In the genomic region with DNA sequence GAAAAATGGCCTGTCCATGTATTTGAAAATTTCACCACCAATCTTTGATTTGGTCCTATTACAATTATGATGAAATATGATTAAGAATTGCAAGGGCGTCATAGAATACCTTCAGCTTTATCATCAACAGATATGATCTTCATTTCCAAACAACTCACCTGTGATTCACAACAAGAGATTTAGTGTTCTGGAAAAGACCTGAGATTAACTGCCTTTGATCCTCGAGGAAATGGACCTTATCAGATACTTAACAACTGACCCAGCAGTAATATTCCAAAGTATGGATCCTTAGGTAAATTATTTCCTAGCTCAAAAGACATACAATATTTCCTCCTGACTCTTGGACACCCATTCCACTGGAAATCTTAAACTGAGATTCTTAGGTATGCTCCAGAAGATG, we compare ENCODE assay signal across 26 cellular contexts. TPM values are rescaled to one million over a fixed set of nuclear protein-coding genes. Genes with fewer than 3 reads are reported as not detected.
DNase-seq lines count a peak whose midpoint lies in the region; ATAC-seq, FAIRE-seq and TF ChIP-seq lines count a peak whose summit lies in the region.
"Had no signal": no experiment of that assay in that cellular context is flagged by ENCODE, and none has a peak within 500 bp of the region (broad histone marks: within the 10 kb centered on the region; RNA-seq: fewer than 3 reads in every experiment).

No MANE protein-coding gene starts in this region.

- no peak overlapping the region for H3K27ac Mint-ChIP-seq in MCF 10A (ENCODE audit: low read depth, unreplicated experiment)
- no peak overlapping the region for H3K27ac Mint-ChIP-seq in neural progenitor cell
- H3K27ac Mint-ChIP-seq: CD14-positive monocyte; CD4-positive, alpha-beta T cell had no signal

- 100% methylated on average over 2 of the region's 2 CpGs for WGBS in mammary epithelial cell (ENCODE audit: low coverage, missing lambda C conversion rate)
- WGBS in small intestine, 3 donors = 25 to 45% (median 35%) methylated on average over 2 of the region's 2 CpGs

- H3K79me2 ChIP-seq in mammary epithelial cell (ENCODE audit: insufficient read depth, low read length) = no peaks in the 10 kb centered on the region
- no peaks in the 10 kb centered on the region for H3K79me2 ChIP-seq in PC-9 (ENCODE audit: low read depth)
- H3K79me2 ChIP-seq in neural progenitor cell (ENCODE audit: low read depth) = no peaks in the 10 kb centered on the region

- intact Hi-C loops in mammary epithelial cell (cut with micrococcal nuclease) (no loop called here), MCF 10A (cut with micrococcal nuclease) (no loop called here), PC-9 (cut with micrococcal nuclease; ENCODE audit: unreplicated experiment) (no loop called here)

- FAIRE-seq in small intestine (lab: Jason Lieb, UNC) = no peak
- FAIRE-seq in frontal cortex (lab: Jason Lieb, UNC) = no peak
- FAIRE-seq: A204.1, D721Med, GM12878, H54 had no signal

- H4K20me1 ChIP-seq in mammary epithelial cell (ENCODE audit: insufficient read depth, low read length) (no peaks in the 10 kb centered on the region), PC-9 (ENCODE audit: insufficient read depth) (no peaks in the 10 kb centered on the region), neural progenitor cell (ENCODE audit: low read depth) (no peaks in the 10 kb centered on the region)
- H4K20me1 ChIP-seq: BLaER1 treated with 17β-estradiol and CSF1 and Interleukin-3, amounts not matched to agents 10 nM and 100 nM had no signal

- dilution Hi-C loops in mammary epithelial cell (cut with HindIII; ENCODE audit: low sequenced_read_pairs) = no loop called here

- in situ Hi-C loops in mammary epithelial cell (cut with MboI; ENCODE audit: low sequenced_read_pairs in 2 of 2) = loop anchor here in 1 of 2 donors (5.0 to 10.0 kb wide), 3 partner anchors 52 to 330 kb away; a partner anchor contains a TSS

- no peak overlapping the region for H3K27ac ChIP-seq in mammary epithelial cell (ENCODE audit: insufficient read depth, low read depth, low read length)
- peak overlapping the region; percentile 71 for H3K27ac ChIP-seq in PC-9
- H3K27ac ChIP-seq in small intestine (ENCODE audit: low read depth in 1 of 2, low read length in 1 of 2) = peak overlapping the region in 1 of 2 donors; percentile 73
- no peak overlapping the region for H3K27ac ChIP-seq in neural progenitor cell
- H3K27ac ChIP-seq: 22Rv1; BLaER1 treated with 17β-estradiol and CSF1 and Interleukin-3, amounts not matched to agents 10 nM and 100 nM had no signal

- H3K27me3 ChIP-seq in mammary epithelial cell (ENCODE audit: insufficient read depth, low read length) (peaks cover 5% of the 10 kb centered on the region), PC-9 (ENCODE audit: insufficient read depth, low read depth) (no peaks in the 10 kb centered on the region), small intestine (ENCODE audit: control insufficient read depth in 2 of 2, insufficient read depth in 2 of 2, low read length in 2 of 2) (no peaks in the 10 kb centered on the region), neural progenitor cell (peaks cover 55% of the 10 kb centered on the region)
- H3K27me3 ChIP-seq: BE2C; BLaER1 treated with 17β-estradiol and CSF1 and Interleukin-3, amounts not matched to agents 10 nM and 100 nM had no signal

- BruUV-seq in mammary epithelial cell (replicated peaks; lab: Mats Ljungman, UMichigan) (no TSS peak), MCF 10A (replicated peaks; lab: Mats Ljungman, UMichigan) (no TSS peak), PC-9 (replicated peaks; lab: Mats Ljungman, UMichigan) (no TSS peak)

- peaks cover 6% of the 10 kb centered on the region for H3K36me3 Mint-ChIP-seq in MCF 10A (ENCODE audit: insufficient read depth, unreplicated experiment)
- H3K36me3 Mint-ChIP-seq in neural progenitor cell = no peaks in the 10 kb centered on the region
- H3K36me3 Mint-ChIP-seq: CD14-positive monocyte had no signal

- H3K9ac ChIP-seq in mammary epithelial cell (ENCODE audit: insufficient read depth, low read length) (no peak overlapping the region), neural progenitor cell (no peak overlapping the region)
- H3K9ac ChIP-seq: BLaER1 treated with 17β-estradiol and CSF1 and Interleukin-3, amounts not matched to agents 10 nM and 100 nM had no signal

- H3K4me3 ChIP-seq in mammary epithelial cell (replicated peaks in 1 of 3; ENCODE audit: insufficient read depth in 1 of 3, low read depth in 2 of 3, low read length in 3 of 3) = no peak overlapping the region
- no peak overlapping the region for H3K4me3 ChIP-seq in PC-9
- H3K4me3 ChIP-seq in small intestine (ENCODE audit: low read depth in 1 of 2, low read length in 2 of 2) = no peak overlapping the region
- H3K4me3 ChIP-seq in neural progenitor cell = no peak overlapping the region
- H3K4me3 ChIP-seq: BLaER1 treated with 17β-estradiol and CSF1 and Interleukin-3, amounts not matched to agents 10 nM and 100 nM; GM12878 had no signal

- H3K4me3 Mint-ChIP-seq in MCF 10A (ENCODE audit: unreplicated experiment) (no peak overlapping the region), neural progenitor cell (no peak overlapping the region)
- H3K4me3 Mint-ChIP-seq: CD14-positive monocyte; CD4-positive, alpha-beta T cell had no signal

- H3F3A ChIP-seq in PC-9 (ENCODE audit: insufficient read depth, low read depth) (peaks cover 12% of the 10 kb centered on the region; the same call in 1 of the 2 replicates), neural progenitor cell (ENCODE audit: low read depth) (peaks cover 4% of the 10 kb centered on the region)

- no peaks in the 10 kb centered on the region for H3K9me2 ChIP-seq in PC-9 (ENCODE audit: insufficient read depth)

- TF ChIP-seq CTCF in mammary epithelial cell (conservative IDR thresholded peaks at IDR 0.05 in 1 of 2, IDR thresholded peaks at IDR 0.05 in 1 of 2; ENCODE audit: extremely low read depth in 1 of 2, insufficient read depth in 1 of 2, low read depth in 1 of 2, low read length in 2 of 2) (no peak), MCF 10A (IDR thresholded peaks at IDR 0.05; ENCODE audit: unreplicated experiment) (no peak), PC-9 (conservative IDR thresholded peaks at IDR 0.05) (no peak), neural progenitor cell (IDR thresholded peaks at IDR 0.05) (no peak)

- H3K36me3 ChIP-seq in mammary epithelial cell (ENCODE audit: insufficient read depth, low read length) (no peaks in the 10 kb centered on the region), PC-9 (ENCODE audit: low read depth) (no peaks in the 10 kb centered on the region), small intestine (ENCODE audit: control insufficient read depth in 2 of 2, insufficient read depth in 2 of 2, low read length in 2 of 2) (no peaks in the 10 kb centered on the region), neural progenitor cell (no peaks in the 10 kb centered on the region)
- H3K36me3 ChIP-seq: BE2C; BLaER1 treated with 17β-estradiol and CSF1 and Interleukin-3, amounts not matched to agents 10 nM and 100 nM had no signal

- H3K27me3 Mint-ChIP-seq in MCF 10A (ENCODE audit: insufficient read depth, unreplicated experiment) = peaks cover 35% of the 10 kb centered on the region
- H3K27me3 Mint-ChIP-seq in neural progenitor cell (ENCODE audit: insufficient read depth, low read depth) = peaks cover 7% of the 10 kb centered on the region
- H3K27me3 Mint-ChIP-seq: CD4-positive, alpha-beta T cell had no signal

- H3K9me3 Mint-ChIP-seq in MCF 10A (ENCODE audit: unreplicated experiment) (no peaks in the 10 kb centered on the region), neural progenitor cell (no peaks in the 10 kb centered on the region)
- H3K9me3 Mint-ChIP-seq: CD4-positive, alpha-beta T cell; CD8-positive, alpha-beta memory T cell had no signal

- H3K4me1 Mint-ChIP-seq in MCF 10A (ENCODE audit: insufficient read depth, unreplicated experiment) (no peaks in the 10 kb centered on the region), neural progenitor cell (peaks cover 11% of the 10 kb centered on the region)

- H3K9me3 ChIP-seq in mammary epithelial cell (replicated peaks; ENCODE audit: insufficient read depth, low read length) (no peaks in the 10 kb centered on the region), PC-9 (ENCODE audit: insufficient read depth, low read depth) (peaks cover 3% of the 10 kb centered on the region; the same call in 1 of the 2 replicates), small intestine (ENCODE audit: control insufficient read depth, low read depth) (no peaks in the 10 kb centered on the region), neural progenitor cell (ENCODE audit: low read depth) (no peaks in the 10 kb centered on the region)
- H3K9me3 ChIP-seq: BE2C; BLaER1 treated with 17β-estradiol and CSF1 and Interleukin-3, amounts not matched to agents 10 nM and 100 nM had no signal

- CTCF ChIA-PET in mammary epithelial cell (lab: Charles Lee; ENCODE audit: low non-redundant PET) = interaction anchor here (0.6 to 1.2 kb wide), 3 partner anchors 12 to 332 kb away, joined by 4 to 6 read pairs (median 6); a partner anchor contains a TSS
- CTCF ChIA-PET in MCF 10A (lab: Yijun Ruan, JAX) = interaction anchor here (0.6 to 7.5 kb wide), 9 partner anchors 9 to 331 kb away, joined by 3 to 75 read pairs (median 4); a partner anchor contains a TSS
- CTCF ChIA-PET in PC-9 (lab: Charles Lee) = interaction anchor here (0.6 to 3.1 kb wide), 5 partner anchors 13 to 331 kb away, joined by 3 to 20 read pairs (median 5); no protein-coding TSS in a partner anchor

- peaks cover 9% of the 10 kb centered on the region for H3K4me1 ChIP-seq in mammary epithelial cell (ENCODE audit: insufficient read depth, low read length)
- H3K4me1 ChIP-seq in PC-9 (replicated peaks; ENCODE audit: insufficient read depth) = peaks cover 50% of the 10 kb centered on the region
- no peaks in the 10 kb centered on the region for H3K4me1 ChIP-seq in small intestine (ENCODE audit: control insufficient read depth in 2 of 2, insufficient read depth in 1 of 2, low read depth in 1 of 2, low read length in 1 of 2)
- H3K4me1 ChIP-seq in neural progenitor cell = peaks cover 3% of the 10 kb centered on the region

- H3K4me2 ChIP-seq in mammary epithelial cell (ENCODE audit: insufficient read depth, low read depth, low read length) (no peak overlapping the region), PC-9 (peak overlapping the region; percentile 41), neural progenitor cell (no peak overlapping the region)
- H3K4me2 ChIP-seq: BLaER1 treated with 17β-estradiol and CSF1 and Interleukin-3, amounts not matched to agents 10 nM and 100 nM had no signal

- no peak for ATAC-seq in GM18511 (IDR thresholded peaks at IDR 0.05; ENCODE audit: unreplicated experiment)
- ATAC-seq: GM12878 had no signal

- peak; percentile 40 for DNase-seq in mammary epithelial cell
- DNase-seq in MCF 10A (ENCODE audit: unreplicated experiment) = no peak
- peak in 1 of 2 experiments; percentile 97 for DNase-seq in PC-9
- DNase-seq in dedifferentiated amniotic fluid mesenchymal stem cell (ENCODE audit: extremely low spot score) = peak; percentile 7
- peak; percentile 94 for DNase-seq in small intestine
- no peak for DNase-seq in frontal cortex (ENCODE audit: low spot score in 2 of 2)
- DNase-seq in neural progenitor cell (ENCODE audit: low spot score) = no peak
- DNase-seq: ACHN; AML-193; BE2C; CD4-positive, alpha-beta T cell; CD8-positive, alpha-beta memory T cell; DMS 273 treated with DMSO at 0.1 percent for 48 hours; DMS79; EL; GDM1; GOT3; HCEC 1CT had no signal

- POLR2A ChIA-PET in MCF 10A (lab: Yijun Ruan, JAX) = interaction anchor here (0.5 to 1.7 kb wide), 4 partner anchors 104 to 627 kb away, joined by 3 to 5 read pairs (median 3); a partner anchor contains a TSS
- POLR2A ChIA-PET in PC-9 (lab: Charles Lee; ENCODE audit: unreplicated experiment) = interaction anchor here (0.6 to 0.9 kb wide), 3 partner anchors 87 to 126 kb away, joined by 3 to 4 read pairs (median 3); no protein-coding TSS in a partner anchor

- H2AFZ ChIP-seq in mammary epithelial cell (ENCODE audit: low read depth, low read length) (no peak overlapping the region), PC-9 (no peak overlapping the region), neural progenitor cell (replicated peaks) (no peak overlapping the region)

RNA-seq across cellular contexts. Expression of a gene that starts 3.5 kb away (rescaled TPM):
- 1 to 10 TPM; 5.0 to 5.8 TPM for total RNA-seq in mammary epithelial cell
- polyA plus RNA-seq in mammary epithelial cell = 1.4 TPM
- 3.0 TPM for polyA minus RNA-seq in mammary epithelial cell
- total RNA-seq in MCF 10A (2022) = 4.7 and 5.8 TPM in 2 replicates
- 38.8 and 52.0 TPM in 2 replicates for total RNA-seq in PC-9 (2021)
- polyA plus RNA-seq in small intestine = 100 to 1,000 TPM; 194 to 316 (median 217) TPM
- 3.7 TPM for total RNA-seq in frontal cortex
- 4.3 and 17.3 TPM in 2 replicates for total RNA-seq in neural progenitor cell (ENCODE audit: low replicate concordance)

RNA-seq across cellular contexts. Expression of a gene that starts 15.4 kb away (rescaled TPM):
- total RNA-seq in mammary epithelial cell (1 to 10 TPM; 2.9 to 6.7 TPM), MCF 10A (2022) (0.70 and 1.4 TPM in 2 replicates), PC-9 (2021) (9.3 and 10.2 TPM in 2 replicates), frontal cortex (18.8 TPM), neural progenitor cell (ENCODE audit: low replicate concordance) (15.6 and 24.2 TPM in 2 replicates)
- polyA plus RNA-seq in mammary epithelial cell (1.6 TPM), small intestine (10 to 100 TPM; 29.4 to 66.2 (median 42.2) TPM)
- not detected for polyA minus RNA-seq in mammary epithelial cell

RNA-seq across cellular contexts. Expression of a gene that starts 32.8 kb away (rescaled TPM):
- 10 to 100 TPM; 29.7 to 45.2 TPM for total RNA-seq in mammary epithelial cell
- 28.3 TPM for polyA plus RNA-seq in mammary epithelial cell
- 36.7 TPM for polyA minus RNA-seq in mammary epithelial cell
- total RNA-seq in MCF 10A (2022) = 49.5 and 52.6 TPM in 2 replicates
- 66.7 and 78.6 TPM in 2 replicates for total RNA-seq in PC-9 (2021)
- polyA plus RNA-seq in small intestine = 10 to 100 TPM; 25.9 to 38.3 (median 32.0) TPM
- 51.0 TPM for total RNA-seq in frontal cortex
- total RNA-seq in neural progenitor cell (ENCODE audit: low replicate concordance) = 22.9 and 49.8 TPM in 2 replicates

RNA-seq across cellular contexts. Expression of a gene that starts 33.0 kb away (rescaled TPM):
- total RNA-seq in mammary epithelial cell (not detected), MCF 10A (2022) (not detected in 2 replicates), PC-9 (2021) (0.52 and 0.63 TPM in 2 replicates), frontal cortex (not detected), neural progenitor cell (ENCODE audit: low replicate concordance) (0.25 TPM in 1 of 2 replicates, not detected in the other)
- polyA plus RNA-seq in mammary epithelial cell (0.20 TPM), small intestine (under 1 TPM in 1 of 3 donors, not detected in 2; 0.28 TPM)
- polyA minus RNA-seq in mammary epithelial cell = not detected
- total RNA-seq: CD4-positive, alpha-beta T cell had no signal
- polyA plus RNA-seq: CD14-positive monocyte; CD8-positive, alpha-beta memory T cell had no signal

RNA-seq across cellular contexts. Expression of a gene that starts 35.2 kb away (rescaled TPM):
- total RNA-seq in mammary epithelial cell (1 to 10 TPM in 1 of 2 donors, not detected in 1; 8.2 TPM), MCF 10A (2022) (not detected in 2 replicates), PC-9 (2021) (not detected in 2 replicates), frontal cortex (4.1 TPM), neural progenitor cell (ENCODE audit: low replicate concordance) (13.8 and 20.8 TPM in 2 replicates)
- polyA plus RNA-seq in mammary epithelial cell (not detected), small intestine (100 to 1,000 TPM in 2 of 3 donors, 1 to 10 TPM in 1; 2.7 to 175 (median 101) TPM)
- polyA minus RNA-seq in mammary epithelial cell = not detected
- total RNA-seq: CD8-positive, alpha-beta memory T cell had no signal
- polyA plus RNA-seq: CD8-positive, alpha-beta memory T cell had no signal

Comparison
In these comparisons a context has a peak if more than half of its experiments do, and no peak if none do; other contexts are left out.
1. DNase-seq: peak in mammary epithelial cell (single experiment), dedifferentiated amniotic fluid mesenchymal stem cell (single experiment) and small intestine (single experiment); none in MCF 10A (single experiment), frontal cortex (0 of 2) and neural progenitor cell (single experiment).